In genomic region chr2:85308951-85309555, GRCh38 we compare ENCODE assay signal across 8 cellular contexts. TPM values are rescaled to one million over a fixed set of nuclear protein-coding genes. Genes with fewer than 3 reads are reported as not detected.
A peak's percentile ranks its signal among the peaks of the same experiment; 100 is the strongest.
DNase-seq lines count a peak whose midpoint lies in the region; ATAC-seq and TF ChIP-seq lines count a peak whose summit lies in the region.

No MANE protein-coding gene starts in this region.

- no peak for TF ChIP-seq CTCF in fibroblast of villous mesenchyme (IDR thresholded peaks at IDR 0.05; ENCODE audit: insufficient read depth, low read depth, low read length)

- intact Hi-C loops in posterior vena cava (cut with DNase I) = no loop called here

- in situ Hi-C loops in ACHN (cut with HindIII; ENCODE audit: low pct_ligation_motif_present, low pct_unique_long_range_greater_than_20kb, low sequenced_read_pairs) = no loop called here

- DNase-seq in ACHN (peak; percentile 99), SHP77 treated with DMSO at 0.1 percent for 48 hours (lab: John Stamatoyannopoulos, UW) (peak; percentile 80), fibroblast of villous mesenchyme (ENCODE audit: low read depth) (peak; percentile 47), posterior vena cava (ENCODE audit: low spot score) (peak; percentile 89), SIG-M5 treated with dmso at 0.1 percent for 504 hours (lab: John Stamatoyannopoulos, UW; ENCODE audit: unreplicated experiment) (no peak), NCI-H1048 (lab: John Stamatoyannopoulos, UW) (no peak), 8988T (no peak)

- peak; percentile 39 for ATAC-seq in GM19324 (IDR thresholded peaks at IDR 0.05; ENCODE audit: low FRiP score, unreplicated experiment)

- no peak overlapping the region for H3K4me3 ChIP-seq in fibroblast of villous mesenchyme (ENCODE audit: low read depth, low read length)

RNA-seq across cellular contexts. Expression of gene TGOLN2, which starts 18.7 kb away (rescaled TPM):
- total RNA-seq in fibroblast of villous mesenchyme (119 and 131 TPM in 2 replicates), posterior vena cava (100 to 1,000 TPM in 1 of 2 donors, 10 to 100 TPM in 1; 87.2 to 107 TPM)

RNA-seq across cellular contexts. Expression of gene RETSAT, which starts 45.3 kb away (rescaled TPM):
- 45.1 and 56.1 TPM in 2 replicates for total RNA-seq in fibroblast of villous mesenchyme
- 10 to 100 TPM; 29.2 TPM for total RNA-seq in posterior vena cava

RNA-seq across cellular contexts. Expression of gene ELMOD3, which starts 45.5 kb away (rescaled TPM):
- total RNA-seq in fibroblast of villous mesenchyme (15.8 and 19.4 TPM in 2 replicates), posterior vena cava (10 to 100 TPM; 11.2 to 13.1 TPM)

Comparison
In these comparisons a context has a peak if more than half of its experiments do, and no peak if none do; other contexts are left out.
1. DNase-seq: peak in ACHN (single experiment), SHP77 treated with DMSO at 0.1 percent for 48 hours (single experiment), fibroblast of villous mesenchyme (single experiment) and posterior vena cava (single experiment); none in SIG-M5 treated with dmso at 0.1 percent for 504 hours (single experiment), NCI-H1048 (single experiment) and 8988T (single experiment).